In the genomic region with DNA sequence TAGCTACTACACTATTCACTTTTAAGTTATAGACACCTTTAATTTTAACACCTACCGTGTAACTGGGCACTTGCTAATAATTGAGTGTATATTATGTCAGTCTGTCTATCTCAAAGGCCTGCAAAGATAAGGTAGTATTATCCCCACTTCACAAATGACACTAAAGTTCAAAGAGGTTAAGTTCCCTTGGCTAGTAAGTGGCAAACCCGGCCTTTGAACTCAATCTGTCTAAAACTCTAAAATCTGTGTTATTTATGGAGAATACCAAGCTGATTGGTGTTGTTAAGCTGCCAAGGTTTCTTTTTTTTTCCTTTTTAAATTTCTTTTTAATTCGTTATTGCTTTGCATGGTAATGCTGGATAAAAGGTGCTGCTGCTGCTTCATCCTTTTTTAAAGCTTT, we compare ENCODE assay signal across 28 cellular contexts.
"Had no signal": no experiment of that assay in that cellular context is flagged by ENCODE, and none has a peak within 500 bp of the region (broad histone marks: within the 10 kb centered on the region; RNA-seq: fewer than 3 reads in every experiment).

No MANE protein-coding gene starts in this region.

- H3K9me3 Mint-ChIP-seq: natural killer cell; nephron; neural progenitor cell; stimulated activated effector memory CD8-positive, alpha-beta T cell treated with anti-CD3 and anti-CD28 coated beads, Interleukin-12 subunit alpha, Interleukin-12 subunit beta, amount 100 ng/mL, for 72 hours; stimulated activated naive B cell treated with anti-CD40 and anti-IgM and Interleukin-4, amounts not matched to agents 10 μg/mL and 1 μg/mL and 100 μg/mL, for 72 hours; stimulated activated naive CD8-positive, alpha-beta T cell treated with anti-CD3 and anti-CD28 coated beads, Interleukin-15, Interleukin-2, amounts not matched to agents 100 ng/mL and 50 ng/mL, for 24 hours; type B pancreatic cell had no signal

- H3K27ac Mint-ChIP-seq: naive thymus-derived CD4-positive, alpha-beta T cell; natural killer cell; nephron; neural progenitor cell; progenitor cell of endocrine pancreas; stimulated activated effector memory CD8-positive, alpha-beta T cell treated with anti-CD3 and anti-CD28 coated beads, Interleukin-12 subunit alpha, Interleukin-12 subunit beta, amount 100 ng/mL, for 72 hours; stimulated activated naive B cell treated with anti-CD40 and anti-IgM and Interleukin-4, amounts not matched to agents 10 μg/mL and 1 μg/mL and 100 μg/mL, for 72 hours; stimulated activated naive CD8-positive, alpha-beta T cell treated with anti-CD3 and anti-CD28 coated beads, Interleukin-15, Interleukin-2, amounts not matched to agents 100 ng/mL and 50 ng/mL, for 24 hours; type B pancreatic cell had no signal

- H3K9me3 ChIP-seq: ovary, psoas muscle, stomach, thoracic aorta, thyroid gland, transverse colon, upper lobe of right lung, uterus had no signal

- H3K4me3 ChIP-seq: neural progenitor cell, ovary, psoas muscle, skin epidermis, stomach, thoracic aorta, thyroid gland, transverse colon, upper lobe of right lung, uterus had no signal

- H3K27ac ChIP-seq: neural progenitor cell, ovary, parathyroid adenoma, psoas muscle, skin epidermis, stomach, thoracic aorta, thyroid gland, transverse colon, upper lobe of right lung, uterus had no signal

- H3K27me3 Mint-ChIP-seq: naive thymus-derived CD4-positive, alpha-beta T cell; progenitor cell of endocrine pancreas; stimulated activated naive B cell treated with anti-CD40 and anti-IgM and Interleukin-4, amounts not matched to agents 10 μg/mL and 1 μg/mL and 100 μg/mL, for 72 hours; stimulated activated naive CD8-positive, alpha-beta T cell treated with anti-CD3 and anti-CD28 coated beads, Interleukin-15, Interleukin-2, amounts not matched to agents 100 ng/mL and 50 ng/mL, for 24 hours; type B pancreatic cell had no signal

- H3K36me3 ChIP-seq: ovary, uterus had no signal

- ATAC-seq: naive thymus-derived CD4-positive, alpha-beta T cell; natural killer cell; psoas muscle; right cardiac atrium; sciatic nerve; stimulated activated effector memory CD8-positive, alpha-beta T cell treated with anti-CD3 and anti-CD28 coated beads, Interleukin-12 subunit alpha, Interleukin-12 subunit beta, amount 100 ng/mL, for 72 hours; stimulated activated naive B cell treated with anti-CD40 and anti-IgM and Interleukin-4, amounts not matched to agents 10 μg/mL and 1 μg/mL and 100 μg/mL, for 72 hours; upper lobe of right lung had no signal

- DNase-seq: naive thymus-derived CD4-positive, alpha-beta T cell; natural killer cell; occipital lobe; ovary; posterior cingulate gyrus; psoas muscle; right cardiac atrium; stimulated activated CD4-positive, alpha-beta T cell treated with anti-CD3 and anti-CD28 coated beads, Interleukin-15, amount 100 ng/mL, for 24 hours; stimulated activated CD4-positive, alpha-beta T cell treated with anti-CD3 and anti-CD28 coated beads, Interleukin-2, amount 100 ng/mL, for 24 hours; stimulated activated CD4-positive, alpha-beta T cell treated with anti-CD3 and anti-CD28 coated beads, Interleukin-2, amount 100 ng/mL, for 48 hours; stimulated activated CD4-positive, alpha-beta T cell treated with anti-CD3 and anti-CD28 coated beads, Interleukin-4, amount 100 ng/mL, for 24 hours; stimulated activated naive B cell treated with anti-CD40 and anti-IgM and Interleukin-4, amounts not matched to agents 10 μg/mL and 1 μg/mL and 100 μg/mL, for 72 hours; stimulated activated naive CD4-positive, alpha-beta T cell treated with Interleukin-2 at 50 U/mL for 16 hours; stomach; thyroid gland; transverse colon; upper lobe of right lung; uterus had no signal

- H3K4me1 Mint-ChIP-seq: nephron, neural progenitor cell had no signal

- H3K9ac ChIP-seq: neural progenitor cell, parathyroid adenoma had no signal

- H3K27me3 ChIP-seq: neural progenitor cell, ovary, stomach, thyroid gland, transverse colon, upper lobe of right lung, uterus had no signal

- H3K4me3 Mint-ChIP-seq: naive thymus-derived CD4-positive, alpha-beta T cell; natural killer cell; nephron; neural progenitor cell; stimulated activated effector memory CD8-positive, alpha-beta T cell treated with anti-CD3 and anti-CD28 coated beads, Interleukin-12 subunit alpha, Interleukin-12 subunit beta, amount 100 ng/mL, for 72 hours; stimulated activated naive B cell treated with anti-CD40 and anti-IgM and Interleukin-4, amounts not matched to agents 10 μg/mL and 1 μg/mL and 100 μg/mL, for 72 hours; stimulated activated naive CD8-positive, alpha-beta T cell treated with anti-CD3 and anti-CD28 coated beads, Interleukin-15, Interleukin-2, amounts not matched to agents 100 ng/mL and 50 ng/mL, for 24 hours; type B pancreatic cell had no signal

- H3K4me1 ChIP-seq: neural progenitor cell, parathyroid adenoma, psoas muscle, stomach, transverse colon, uterus had no signal

- H2AFZ ChIP-seq: neural progenitor cell, parathyroid adenoma had no signal

- H3K4me2 ChIP-seq: neural progenitor cell had no signal
